Comparison of ENCODE assay signal across 8 cellular contexts in the genomic region with DNA sequence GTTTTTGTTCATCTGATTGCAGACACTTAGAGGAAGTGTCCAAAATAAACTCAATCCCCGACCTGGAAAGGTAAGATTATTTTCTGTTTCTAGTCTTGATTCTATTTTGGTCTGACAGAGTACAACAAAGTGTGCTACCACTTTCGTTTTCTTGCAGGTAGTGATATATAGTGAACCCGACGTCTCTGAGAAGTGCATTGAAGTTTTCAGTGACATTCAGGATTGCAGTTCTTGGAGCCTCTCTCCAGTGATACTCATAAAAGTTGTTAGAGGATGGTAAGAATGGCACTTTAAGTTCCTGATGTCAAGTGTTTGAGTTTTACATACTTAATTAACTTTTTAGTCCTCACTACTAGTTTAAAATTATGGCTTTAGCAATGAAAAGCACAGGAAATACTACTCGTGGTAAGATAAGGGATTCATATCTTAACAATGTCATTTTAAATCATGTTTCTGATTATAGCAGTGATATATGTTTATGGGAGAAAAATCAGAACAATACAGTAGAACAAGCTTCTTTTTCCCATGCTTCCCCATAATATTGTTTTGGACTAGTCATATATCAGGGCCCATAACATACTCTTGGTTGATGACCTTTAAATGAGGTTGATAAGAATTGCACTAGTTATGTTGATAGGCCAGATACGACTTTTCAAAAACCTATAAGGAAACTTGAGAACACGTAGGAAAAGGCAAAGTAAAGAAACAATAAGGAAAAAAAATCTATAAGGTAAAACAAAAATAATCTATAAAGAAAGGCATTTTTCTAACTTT.
A peak's percentile ranks its signal among the peaks of the same experiment; 100 is the strongest.
DNase-seq lines count a peak whose midpoint lies in the region; ATAC-seq, FAIRE-seq and TF ChIP-seq lines count a peak whose summit lies in the region.

No MANE protein-coding gene starts in this region.

- FAIRE-seq in urothelium cell line (lab: Jason Lieb, UNC) = no peak

- DNase-seq in ACHN (peak; percentile 52), MCF 10A (ENCODE audit: unreplicated experiment) (peak; percentile 49), sciatic nerve (ENCODE audit: low spot score) (no peak), urothelium cell line (ENCODE audit: low spot score) (no peak), 8988T (no peak)
- DNase-seq in stimulated activated effector memory CD8-positive, alpha-beta T cell treated with anti-CD3 and anti-CD28 coated beads, Interleukin-12 subunit alpha, Interleukin-12 subunit beta, amount 100 ng/mL, for 72 hours (ENCODE audit: low spot score in 2 of 2) = peak in 1 of 2 donors; percentile 48

- H3K27me3 Mint-ChIP-seq in MCF 10A (ENCODE audit: insufficient read depth, unreplicated experiment) = no peaks in the 10 kb centered on the region

- H3K4me1 Mint-ChIP-seq in MCF 10A (ENCODE audit: insufficient read depth, unreplicated experiment) = peaks cover 43% of the 10 kb centered on the region
- H3K4me1 Mint-ChIP-seq in stimulated activated effector memory CD8-positive, alpha-beta T cell treated with anti-CD3 and anti-CD28 coated beads, Interleukin-12 subunit alpha, Interleukin-12 subunit beta, amount 100 ng/mL, for 72 hours = peaks cover 58% of the 10 kb centered on the region

- in situ Hi-C loops in ACHN (cut with HindIII; ENCODE audit: low pct_ligation_motif_present, low pct_unique_long_range_greater_than_20kb, low sequenced_read_pairs) = no loop called here

- TF ChIP-seq CTCF in MCF 10A (IDR thresholded peaks at IDR 0.05; ENCODE audit: unreplicated experiment) = no peak

- peak overlapping the region; percentile 69 for H3K4me3 Mint-ChIP-seq in MCF 10A (ENCODE audit: unreplicated experiment)
- H3K4me3 Mint-ChIP-seq in stimulated activated effector memory CD8-positive, alpha-beta T cell treated with anti-CD3 and anti-CD28 coated beads, Interleukin-12 subunit alpha, Interleukin-12 subunit beta, amount 100 ng/mL, for 72 hours = peak overlapping the region; percentile 76

- H3K9me3 Mint-ChIP-seq in MCF 10A (ENCODE audit: unreplicated experiment) = no peaks in the 10 kb centered on the region
- H3K9me3 Mint-ChIP-seq in stimulated activated effector memory CD8-positive, alpha-beta T cell treated with anti-CD3 and anti-CD28 coated beads, Interleukin-12 subunit alpha, Interleukin-12 subunit beta, amount 100 ng/mL, for 72 hours = no peaks in the 10 kb centered on the region

- intact Hi-C loops in MCF 10A (cut with micrococcal nuclease) = no loop called here
- intact Hi-C loops in sciatic nerve (cut with DNase I) = no loop called here

- peak overlapping the region; percentile 96 for H3K27ac Mint-ChIP-seq in MCF 10A (ENCODE audit: low read depth, unreplicated experiment)
- peak overlapping the region; percentile 97 for H3K27ac Mint-ChIP-seq in stimulated activated effector memory CD8-positive, alpha-beta T cell treated with anti-CD3 and anti-CD28 coated beads, Interleukin-12 subunit alpha, Interleukin-12 subunit beta, amount 100 ng/mL, for 72 hours

- no TSS peak for BruUV-seq in MCF 10A (replicated peaks; lab: Mats Ljungman, UMichigan)

- peak; percentile 43 for ATAC-seq in GM19372 (IDR thresholded peaks at IDR 0.05; ENCODE audit: low read depth, unreplicated experiment)
- ATAC-seq in HG03439 (IDR thresholded peaks at IDR 0.05; ENCODE audit: unreplicated experiment) = peak; percentile 37
- ATAC-seq in stimulated activated effector memory CD8-positive, alpha-beta T cell treated with anti-CD3 and anti-CD28 coated beads, Interleukin-12 subunit alpha, Interleukin-12 subunit beta, amount 100 ng/mL, for 72 hours = peak; percentile 9
- ATAC-seq in sciatic nerve = no peak

- CTCF ChIA-PET in MCF 10A (lab: Yijun Ruan, JAX) = interaction anchor here (0.7 to 1.7 kb wide), 5 partner anchors 9 to 211 kb away, joined by 3 to 5 read pairs (median 4); no protein-coding TSS in a partner anchor

- peaks cover 68% of the 10 kb centered on the region for H3K36me3 Mint-ChIP-seq in MCF 10A (ENCODE audit: insufficient read depth, unreplicated experiment)
- peaks cover 93% of the 10 kb centered on the region for H3K36me3 Mint-ChIP-seq in stimulated activated effector memory CD8-positive, alpha-beta T cell treated with anti-CD3 and anti-CD28 coated beads, Interleukin-12 subunit alpha, Interleukin-12 subunit beta, amount 100 ng/mL, for 72 hours

- POLR2A ChIA-PET in MCF 10A (lab: Yijun Ruan, JAX) = interaction anchor here (0.7 to 9.3 kb wide), 16 partner anchors 9 to 200 kb away, joined by 3 to 208 read pairs (median 4); a partner anchor contains a TSS

Comparison
In these comparisons a context has a peak if more than half of its experiments do, and no peak if none do; other contexts are left out.
1. DNase-seq: peak in ACHN (single experiment) and MCF 10A (single experiment); none in sciatic nerve (single experiment), urothelium cell line (single experiment) and 8988T (single experiment).